Comparison of ENCODE assay signal across 11 cellular contexts in genomic region chr17:40448213-40448638, GRCh38. TPM values are rescaled to one million over a fixed set of nuclear protein-coding genes. Genes with fewer than 3 reads are reported as not detected.
A peak's percentile ranks its signal among the peaks of the same experiment; 100 is the strongest.
DNase-seq lines count a peak whose midpoint lies in the region; ATAC-seq and TF ChIP-seq lines count a peak whose summit lies in the region.
"Had no signal": no experiment of that assay in that cellular context is flagged by ENCODE, and none has a peak within 500 bp of the region (broad histone marks: within the 10 kb centered on the region; RNA-seq: fewer than 3 reads in every experiment).

No MANE protein-coding gene starts in this region.

- H3K4me3 ChIP-seq in hepatocyte = no peak overlapping the region
- H3K4me3 ChIP-seq in tibial artery = peak overlapping the region in 1 of 2 donors; percentile 67

- peaks cover 63% of the 10 kb centered on the region for H3K79me2 ChIP-seq in hepatocyte

- H4K20me1 ChIP-seq in hepatocyte (ENCODE audit: insufficient read depth, poor library complexity, severe bottlenecking) = peaks cover 8% of the 10 kb centered on the region

- peaks cover 37% of the 10 kb centered on the region for H3K36me3 Mint-ChIP-seq in activated CD4-positive, alpha-beta T cell treated with anti-CD3 and anti-CD28 coated beads, Interleukin-2, amount 10 ng/mL, durations not matched to agents 24 days and 14 days (ENCODE audit: low read depth)
- H3K36me3 Mint-ChIP-seq in activated T-helper 17 cell treated with anti-CD3 and anti-CD28 coated beads, Interleukin-2, amount 50 U/mL, for 72 hours (ENCODE audit: low read depth) = peaks cover 31% of the 10 kb centered on the region
- H3K36me3 Mint-ChIP-seq in progenitor cell of endocrine pancreas (ENCODE audit: insufficient read depth) = no peaks in the 10 kb centered on the region
- H3K36me3 Mint-ChIP-seq: IgD-negative memory B cell had no signal

- no peak overlapping the region for H2AFZ ChIP-seq in hepatocyte

- DNase-seq in activated CD4-positive, alpha-beta T cell treated with anti-CD3 and anti-CD28 coated beads, Interleukin-2, amount 10 ng/mL, durations not matched to agents 24 days and 14 days = peak; percentile 76
- no peak for DNase-seq in activated CD4-positive, alpha-beta T cell treated with anti-CD3 and anti-CD28 coated beads, Interleukin-2, amount 50 U/mL, for 4 hours
- DNase-seq in hepatocyte (ENCODE audit: low spot score) = no peak
- peak; percentile 75 to 83 for DNase-seq in tibial artery
- DNase-seq in progenitor cell of endocrine pancreas (ENCODE audit: low spot score, unreplicated experiment) = no peak
- no peak for DNase-seq in RKO (ENCODE audit: low spot score)

- no peaks in the 10 kb centered on the region for H3K9me2 ChIP-seq in hepatocyte (replicated peaks; ENCODE audit: insufficient read depth)

- H3K4me1 ChIP-seq in hepatocyte (ENCODE audit: insufficient read depth) = peaks cover 50% of the 10 kb centered on the region
- peaks cover 0 to 94% (median 77%) of the 10 kb centered on the region in 4 donors for H3K4me1 ChIP-seq in tibial artery

- peak overlapping the region; percentile 12 for H3K4me2 ChIP-seq in hepatocyte

- H3K27ac ChIP-seq in hepatocyte = peak overlapping the region; percentile 72
- H3K27ac ChIP-seq in tibial artery = peak overlapping the region; percentile 80 to 94
- H3K27ac ChIP-seq: C4-2B had no signal

- H3K27me3 ChIP-seq in hepatocyte = no peaks in the 10 kb centered on the region
- H3K27me3 ChIP-seq in tibial artery = no peaks in the 10 kb centered on the region

- ATAC-seq in activated T-helper 17 cell treated with anti-CD3 and anti-CD28 coated beads, Interleukin-2, amount 50 U/mL, for 72 hours (replicated peaks) = no peak
- ATAC-seq in GM21381 (IDR thresholded peaks at IDR 0.05; ENCODE audit: unreplicated experiment) = no peak

- H3K27ac Mint-ChIP-seq in activated CD4-positive, alpha-beta T cell treated with anti-CD3 and anti-CD28 coated beads, Interleukin-2, amount 10 ng/mL, durations not matched to agents 24 days and 14 days = peak overlapping the region; percentile 86
- H3K27ac Mint-ChIP-seq in activated T-helper 17 cell treated with anti-CD3 and anti-CD28 coated beads, Interleukin-2, amount 50 U/mL, for 72 hours = no peak overlapping the region
- H3K27ac Mint-ChIP-seq in progenitor cell of endocrine pancreas = no peak overlapping the region

- H3K27me3 Mint-ChIP-seq in activated CD4-positive, alpha-beta T cell treated with anti-CD3 and anti-CD28 coated beads, Interleukin-2, amount 10 ng/mL, durations not matched to agents 24 days and 14 days = no peaks in the 10 kb centered on the region
- no peaks in the 10 kb centered on the region for H3K27me3 Mint-ChIP-seq in activated T-helper 17 cell treated with anti-CD3 and anti-CD28 coated beads, Interleukin-2, amount 50 U/mL, for 72 hours
- H3K27me3 Mint-ChIP-seq in progenitor cell of endocrine pancreas = peaks cover 22% of the 10 kb centered on the region

- no peaks in the 10 kb centered on the region for H3K9me3 ChIP-seq in hepatocyte (ENCODE audit: low read depth)
- no peaks in the 10 kb centered on the region for H3K9me3 ChIP-seq in tibial artery

- TF ChIP-seq CTCF in hepatocyte (IDR thresholded peaks at IDR 0.05; ENCODE audit: poor library complexity) = no peak
- TF ChIP-seq CTCF in tibial artery (IDR thresholded peaks at IDR 0.05) = no peak
- no peak for TF ChIP-seq CTCF in progenitor cell of endocrine pancreas (IDR thresholded peaks at IDR 0.05; ENCODE audit: unreplicated experiment)

- H3K4me1 Mint-ChIP-seq in activated CD4-positive, alpha-beta T cell treated with anti-CD3 and anti-CD28 coated beads, Interleukin-2, amount 10 ng/mL, durations not matched to agents 24 days and 14 days = peaks cover 65% of the 10 kb centered on the region
- H3K4me1 Mint-ChIP-seq in activated T-helper 17 cell treated with anti-CD3 and anti-CD28 coated beads, Interleukin-2, amount 50 U/mL, for 72 hours = peaks cover 26% of the 10 kb centered on the region
- peaks cover 7% of the 10 kb centered on the region for H3K4me1 Mint-ChIP-seq in progenitor cell of endocrine pancreas (ENCODE audit: low read depth)

- no peaks in the 10 kb centered on the region for H3K36me3 ChIP-seq in hepatocyte (replicated peaks; ENCODE audit: insufficient read depth, low read depth)
- peaks cover 0 to 8% (median 7%) of the 10 kb centered on the region in 3 donors for H3K36me3 ChIP-seq in tibial artery

- intact Hi-C loops in activated CD4-positive, alpha-beta T cell treated with anti-CD3 and anti-CD28 coated beads, Interleukin-2, amount 10 ng/mL, durations not matched to agents 24 days and 14 days (cut with micrococcal nuclease) = no loop called here
- intact Hi-C loops in tibial artery (cut with DNase I; ENCODE audit: low total_unique reads) = no loop called here

- H3K9me3 Mint-ChIP-seq in activated CD4-positive, alpha-beta T cell treated with anti-CD3 and anti-CD28 coated beads, Interleukin-2, amount 10 ng/mL, durations not matched to agents 24 days and 14 days = no peaks in the 10 kb centered on the region
- H3K9me3 Mint-ChIP-seq in activated T-helper 17 cell treated with anti-CD3 and anti-CD28 coated beads, Interleukin-2, amount 50 U/mL, for 72 hours = no peaks in the 10 kb centered on the region
- H3K9me3 Mint-ChIP-seq in progenitor cell of endocrine pancreas (ENCODE audit: low read depth) = no peaks in the 10 kb centered on the region
- H3K9me3 Mint-ChIP-seq: IgD-negative memory B cell had no signal

- peak overlapping the region; percentile 73 for H3K4me3 Mint-ChIP-seq in activated CD4-positive, alpha-beta T cell treated with anti-CD3 and anti-CD28 coated beads, Interleukin-2, amount 10 ng/mL, durations not matched to agents 24 days and 14 days
- peak overlapping the region; percentile 50 for H3K4me3 Mint-ChIP-seq in activated T-helper 17 cell treated with anti-CD3 and anti-CD28 coated beads, Interleukin-2, amount 50 U/mL, for 72 hours
- H3K4me3 Mint-ChIP-seq in progenitor cell of endocrine pancreas (ENCODE audit: low read depth) = no peak overlapping the region

- WGBS in hepatocyte (ENCODE audit: low lambda C conversion rate, missing lambda C conversion rate) = 82% methylated on average over 8 of the region's 8 CpGs

RNA-seq across cellular contexts. Expression of gene IGFBP4, which starts 5.0 kb away (rescaled TPM):
- 113 and 117 TPM in 2 replicates for total RNA-seq in activated CD4-positive, alpha-beta T cell treated with anti-CD3 and anti-CD28 coated beads, Interleukin-2, amount 10 ng/mL, durations not matched to agents 24 days and 14 days
- 10 to 100 TPM in 1 of 2 donors, 1 to 10 TPM in 1; 5.3 to 33.8 TPM for total RNA-seq in activated T-helper 17 cell treated with anti-CD3 and anti-CD28 coated beads, Interleukin-2, amount 50 U/mL, for 72 hours
- total RNA-seq in hepatocyte (44.9 and 48.2 TPM in 2 replicates), progenitor cell of endocrine pancreas (3.6 and 4.3 TPM in 2 replicates)
- 149 and 183 TPM in 2 replicates for polyA plus RNA-seq in hepatocyte

RNA-seq across cellular contexts. Expression of gene TOP2A, which starts 30.5 kb away (rescaled TPM):
- 189 and 194 TPM in 2 replicates for total RNA-seq in activated CD4-positive, alpha-beta T cell treated with anti-CD3 and anti-CD28 coated beads, Interleukin-2, amount 10 ng/mL, durations not matched to agents 24 days and 14 days
- 100 to 1,000 TPM; 230 to 257 TPM for total RNA-seq in activated T-helper 17 cell treated with anti-CD3 and anti-CD28 coated beads, Interleukin-2, amount 50 U/mL, for 72 hours
- 36.9 and 37.4 TPM in 2 replicates for total RNA-seq in hepatocyte
- 19.3 and 21.3 TPM in 2 replicates for polyA plus RNA-seq in hepatocyte
- 111 and 114 TPM in 2 replicates for total RNA-seq in progenitor cell of endocrine pancreas
- polyA plus RNA-seq: IgD-negative memory B cell had no signal

RNA-seq across cellular contexts. Expression of gene TNS4, which starts 53.2 kb away (rescaled TPM):
- total RNA-seq in activated CD4-positive, alpha-beta T cell treated with anti-CD3 and anti-CD28 coated beads, Interleukin-2, amount 10 ng/mL, durations not matched to agents 24 days and 14 days = 13.1 and 16.8 TPM in 2 replicates
- 10 to 100 TPM in 1 of 2 donors, 1 to 10 TPM in 1; 8.8 to 19.8 TPM for total RNA-seq in activated T-helper 17 cell treated with anti-CD3 and anti-CD28 coated beads, Interleukin-2, amount 50 U/mL, for 72 hours
- total RNA-seq in hepatocyte (not detected in 2 replicates), progenitor cell of endocrine pancreas (not detected in 2 replicates)
- polyA plus RNA-seq in hepatocyte = 0.07 TPM in 2 replicates
- total RNA-seq: myocyte had no signal
- polyA plus RNA-seq: IgD-negative memory B cell had no signal

Comparison
In these comparisons a context has a peak if more than half of its experiments do, and no peak if none do; other contexts are left out.
1. DNase-seq: peak in activated CD4-positive, alpha-beta T cell treated with anti-CD3 and anti-CD28 coated beads, Interleukin-2, amount 10 ng/mL, durations not matched to agents 24 days and 14 days (single experiment) and tibial artery (2 of 2); none in activated CD4-positive, alpha-beta T cell treated with anti-CD3 and anti-CD28 coated beads, Interleukin-2, amount 50 U/mL, for 4 hours (0 of 2), hepatocyte (single experiment), progenitor cell of endocrine pancreas (single experiment) and RKO (single experiment).